ENCODE assay signal across 8 cellular contexts in genomic region chr2:182767578-182767977, GRCh38. TPM values are rescaled to one million over a fixed set of nuclear protein-coding genes. Genes with fewer than 3 reads are reported as not detected.
DNase-seq lines count a peak whose midpoint lies in the region; ATAC-seq, FAIRE-seq and TF ChIP-seq lines count a peak whose summit lies in the region.

No MANE protein-coding gene starts in this region.

- peaks cover 89% of the 10 kb centered on the region for H3K36me3 Mint-ChIP-seq in T-cell

- no peaks in the 10 kb centered on the region for H3K79me2 ChIP-seq in OCI-LY3 (ENCODE audit: low read length)

- H3K4me1 Mint-ChIP-seq in T-cell, result peaks cover 0 to 6% (median 0%) of the 10 kb centered on the region in 3 donors

- H3K36me3 ChIP-seq in cardiac muscle cell (peaks cover 5% of the 10 kb centered on the region), OCI-LY3 (replicated peaks; ENCODE audit: low read depth, low read length) (peaks cover 20% of the 10 kb centered on the region)

- H3K4me3 Mint-ChIP-seq in T-cell, result no peak overlapping the region

- no peaks in the 10 kb centered on the region for H3K9me3 ChIP-seq in cardiac muscle cell (ENCODE audit: low read depth)
- H3K9me3 ChIP-seq in OCI-LY3 (ENCODE audit: insufficient read depth, low read length), result no peaks in the 10 kb centered on the region

- peak; percentile 43 for TF ChIP-seq CTCF in cardiac muscle cell (IDR thresholded peaks at IDR 0.05; ENCODE audit: low read depth, low read length)
- peak; percentile 46 for TF ChIP-seq CTCF in OCI-LY3 (IDR thresholded peaks at IDR 0.05; ENCODE audit: low read depth, low read length)
- TF ChIP-seq CTCF in foreskin fibroblast (IDR thresholded peaks at IDR 0.05; ENCODE audit: low read depth, low read length), result peak; percentile 25

- no peak for ATAC-seq in Right ventricle myocardium inferior
- ATAC-seq in GM21390 (IDR thresholded peaks at IDR 0.05; ENCODE audit: unreplicated experiment), result no peak
- ATAC-seq in T-cell (replicated peaks in 1 of 4), result no peak

- CTCF ChIA-PET in T-cell (lab: Charles Lee), result interaction anchor here in 1 of 2 donors (0.6 to 1.2 kb wide), 2 partner anchors 214 to 258 kb away, joined by 5 read pairs; no protein-coding TSS in a partner anchor

- no peak overlapping the region for H3K4me2 ChIP-seq in OCI-LY3 (ENCODE audit: low read length)

- H3K27ac ChIP-seq in cardiac muscle cell (peak overlapping the region; percentile 78), OCI-LY3 (ENCODE audit: low read length) (no peak overlapping the region)

- H3K27ac Mint-ChIP-seq in T-cell, result no peak overlapping the region

- H2AFZ ChIP-seq in OCI-LY3 (ENCODE audit: low read depth, low read length), result no peak overlapping the region

- H3K4me1 ChIP-seq in cardiac muscle cell (ENCODE audit: low read depth) (peaks cover 42% of the 10 kb centered on the region), OCI-LY3 (ENCODE audit: low read length) (no peaks in the 10 kb centered on the region)

- H3K9ac ChIP-seq in OCI-LY3 (ENCODE audit: low read length), result no peak overlapping the region

- DNase-seq in cardiac muscle cell (ENCODE audit: low read depth in 1 of 2, low spot score in 1 of 2) (peak; percentile 30 to 33), Right ventricle myocardium inferior (ENCODE audit: missing footprints) (no peak), foreskin fibroblast (peak in 1 of 2 donors; percentile 24), urothelium cell line (ENCODE audit: low spot score) (peak; percentile 42), NOMO-1 treated with dmso at 0.1 percent for 144 hours (lab: John Stamatoyannopoulos, UW; ENCODE audit: unreplicated experiment) (no peak), T-cell (no peak)

- no peaks in the 10 kb centered on the region for H3K27me3 ChIP-seq in cardiac muscle cell
- H3K27me3 ChIP-seq in OCI-LY3 (ENCODE audit: low read depth, low read length), result no peaks in the 10 kb centered on the region

- H3K9me3 Mint-ChIP-seq in T-cell, result peaks cover 7 to 30% (median 20%) of the 10 kb centered on the region in 3 donors

- no peaks in the 10 kb centered on the region for H4K20me1 ChIP-seq in OCI-LY3 (ENCODE audit: insufficient read depth, low read length)

- H3K27me3 Mint-ChIP-seq in T-cell, result no peaks in the 10 kb centered on the region

- intact Hi-C loops in Right ventricle myocardium inferior (cut with DNase I), result no loop called here

- FAIRE-seq in urothelium cell line (lab: Jason Lieb, UNC), result no peak

- POLR2A ChIA-PET in T-cell (lab: Charles Lee), result no interaction called here

- no peak overlapping the region for H3K4me3 ChIP-seq in cardiac muscle cell
- H3K4me3 ChIP-seq in OCI-LY3 (ENCODE audit: low read length), result no peak overlapping the region
- no peak overlapping the region for H3K4me3 ChIP-seq in foreskin fibroblast (ENCODE audit: low read depth in 1 of 2, low read length in 2 of 2)

RNA-seq across cellular contexts. Expression of gene DNAJC10, which starts 51.5 kb away (rescaled TPM):
- 76.4 and 84.7 TPM in 2 replicates for total RNA-seq in cardiac muscle cell
- 74.6 and 95.8 TPM in 2 replicates for polyA plus RNA-seq in cardiac muscle cell
- 50.7 TPM for total RNA-seq in Right ventricle myocardium inferior
- total RNA-seq in T-cell, result 10 to 100 TPM; 39.5 to 52.9 (median 46.1) TPM

Comparison
In these comparisons a context has a peak if more than half of its experiments do, and no peak if none do; other contexts are left out.
1. DNase-seq: peak in cardiac muscle cell (2 of 2) and urothelium cell line (single experiment); none in Right ventricle myocardium inferior (single experiment), NOMO-1 treated with dmso at 0.1 percent for 144 hours (single experiment) and T-cell (0 of 34).
2. Peak in every context shown above with its lines, with median percentiles within 50 percentile points of each other: CTCF ChIP-seq.